In genomic region chr20:3071610-3072529, GRCh38 we compare ENCODE assay signal across 8 cellular contexts. TPM values are rescaled to one million over a fixed set of nuclear protein-coding genes. Genes with fewer than 3 reads are reported as not detected.
DNase-seq lines count a peak whose midpoint lies in the region; ATAC-seq and TF ChIP-seq lines count a peak whose summit lies in the region.

TSS of gene OXT (plus strand) at chr20:3071620. CDS start at chr20:3071656, 36 bp downstream.

- H3K4me3 ChIP-seq in esophagus muscularis mucosa (peak within 1 kb of the TSS; percentile 54 to 68 (median 56)), upper lobe of right lung (peak within 1 kb of the TSS; percentile 45)

- peak within 1 kb of the TSS; percentile 56 for H3K4me3 Mint-ChIP-seq in progenitor cell of endocrine pancreas (ENCODE audit: low read depth)

- H3K36me3 Mint-ChIP-seq in progenitor cell of endocrine pancreas (ENCODE audit: insufficient read depth): no peaks in the 10 kb centered on the region

- no peaks in the 10 kb centered on the region for H3K9me3 ChIP-seq in esophagus muscularis mucosa
- H3K9me3 ChIP-seq in upper lobe of right lung: no peaks in the 10 kb centered on the region

- peak within 1 kb of the TSS; percentile 78 for H3K27ac Mint-ChIP-seq in progenitor cell of endocrine pancreas

- H3K27me3 ChIP-seq in esophagus muscularis mucosa: peaks cover 0 to 64% (median 13%) of the 10 kb centered on the region in 4 donors
- peaks cover 25% of the 10 kb centered on the region for H3K27me3 ChIP-seq in upper lobe of right lung

- TF ChIP-seq POLR2A in esophagus muscularis mucosa (IDR thresholded peaks at IDR 0.05; ENCODE audit: low read depth): no peak

- TF ChIP-seq EP300 in esophagus muscularis mucosa (IDR thresholded peaks at IDR 0.05): no peak

- peaks cover 32% of the 10 kb centered on the region for H3K27me3 Mint-ChIP-seq in progenitor cell of endocrine pancreas

- H3K4me1 ChIP-seq in esophagus muscularis mucosa: peaks cover 7 to 16% (median 14%) of the 10 kb centered on the region in 4 donors
- H3K4me1 ChIP-seq in upper lobe of right lung: peaks cover 6% of the 10 kb centered on the region

- no peak within 1 kb of the TSS for H3K27ac ChIP-seq in esophagus muscularis mucosa (replicated peaks in 1 of 4)
- no peak within 1 kb of the TSS for H3K27ac ChIP-seq in upper lobe of right lung

- no peaks in the 10 kb centered on the region for H3K36me3 ChIP-seq in esophagus muscularis mucosa
- no peaks in the 10 kb centered on the region for H3K36me3 ChIP-seq in upper lobe of right lung

- no peaks in the 10 kb centered on the region for H3K9me3 Mint-ChIP-seq in progenitor cell of endocrine pancreas (ENCODE audit: low read depth)

- TF ChIP-seq CTCF in esophagus muscularis mucosa (IDR thresholded peaks at IDR 0.05) (no peak), progenitor cell of endocrine pancreas (IDR thresholded peaks at IDR 0.05; ENCODE audit: unreplicated experiment) (no peak), upper lobe of right lung (IDR thresholded peaks at IDR 0.05) (no peak)

- peak; percentile 65 for ATAC-seq in upper lobe of right lung
- no peak for ATAC-seq in GM19463 (IDR thresholded peaks at IDR 0.05; ENCODE audit: unreplicated experiment)
- ATAC-seq in HG03280 (IDR thresholded peaks at IDR 0.05; ENCODE audit: unreplicated experiment): no peak

- intact Hi-C loops in esophagus muscularis mucosa (cut with DNase I): no loop called here
- intact Hi-C loops in upper lobe of right lung (cut with DNase I): no loop called here

- peaks cover 6% of the 10 kb centered on the region for H3K4me1 Mint-ChIP-seq in progenitor cell of endocrine pancreas (ENCODE audit: low read depth)

- 52% methylated on average over 10 of the region's 95 CpGs for WGBS in esophagus muscularis mucosa

- DNase-seq in EH (ENCODE audit: low read depth) (peak; percentile 50), esophagus muscularis mucosa (ENCODE audit: extremely low spot score) (no peak), progenitor cell of endocrine pancreas (ENCODE audit: low spot score, unreplicated experiment) (no peak), upper lobe of right lung (peak; percentile 70), NCI-H187 treated with DMSO at 0.1 percent for 48 hours (lab: John Stamatoyannopoulos, UW) (no peak)
- DNase-seq in activated CD8-positive, alpha-beta memory T cell treated with anti-CD3 and anti-CD28 coated beads for 4 hours (ENCODE audit: low read depth in 2 of 2): peak; percentile 48 to 57

RNA-seq across cellular contexts. Expression of gene OXT, which starts in this region (rescaled TPM):
- not detected for total RNA-seq in esophagus muscularis mucosa
- total RNA-seq in progenitor cell of endocrine pancreas: not detected in 2 replicates
- total RNA-seq in upper lobe of right lung: not detected

Comparison
In these comparisons a context has a peak if more than half of its experiments do, and no peak if none do; other contexts are left out.
1. Peak in DNase-seq, ATAC-seq and H3K4me3 ChIP-seq in upper lobe of right lung; RNA of the gene not detected or under 1 TPM.
2. DNase-seq: peak in EH (single experiment) and activated CD8-positive, alpha-beta memory T cell treated with anti-CD3 and anti-CD28 coated beads for 4 hours (2 of 2); none in esophagus muscularis mucosa (single experiment), progenitor cell of endocrine pancreas (single experiment) and NCI-H187 treated with DMSO at 0.1 percent for 48 hours (single experiment).